ENCODE assay signal across 2 cellular contexts in genomic region chr19:51000981-51001380, GRCh38.
TF ChIP-seq lines count a peak whose summit lies in the region.

No MANE protein-coding gene starts in this region.

TF ChIP-seq in GM23338, 12 proteins besides CTCF, POLR2A, EP300 and RAD21 (continued from another document):
- TF ChIP-seq ZNF331 (CRISPR knock-in tag; IDR thresholded peaks at IDR 0.05; ENCODE audit: low read depth), result no peak
- no peak for TF ChIP-seq ZNF462 (CRISPR knock-in tag; IDR thresholded peaks at IDR 0.05)
- TF ChIP-seq EZH2 (IDR thresholded peaks at IDR 0.05; ENCODE audit: low read depth, unreplicated experiment), result no peak
- no peak for TF ChIP-seq ETS1 (IDR thresholded peaks at IDR 0.05)

TF ChIP-seq in WTC11, 78 proteins besides CTCF, POLR2A, EP300 and RAD21 (continued from another document):
- TF ChIP-seq ETV6 (CRISPR knock-in tag; IDR thresholded peaks at IDR 0.05) (0 out of 2 replicates have a peak, but pooled peaks have one; percentile 21), SMAD3 (CRISPR knock-in tag; IDR thresholded peaks at IDR 0.05; ENCODE audit: borderline replicate concordance) (no peak), NR1H2 (CRISPR knock-in tag; IDR thresholded peaks at IDR 0.05) (no peak), FOXK1 (CRISPR knock-in tag; IDR thresholded peaks at IDR 0.05) (peak; percentile 41; the same call in 1 of the 2 replicates), SP1 (CRISPR knock-in tag; conservative IDR thresholded peaks at IDR 0.05) (0 out of 2 replicates have a peak, but pooled peaks have one; percentile 24), TP53 (CRISPR knock-in tag; IDR thresholded peaks at IDR 0.05) (0 out of 2 replicates have a peak, but pooled peaks have one; percentile 43), FOXP4 (CRISPR knock-in tag; IDR thresholded peaks at IDR 0.05) (peak; percentile 48; the same call in 1 of the 2 replicates), TEAD4 (CRISPR knock-in tag; IDR thresholded peaks at IDR 0.05) (0 out of 2 replicates have a peak, but pooled peaks have one; percentile 26)
